Comparison of ENCODE assay signal across 8 cellular contexts in genomic region chrX:134520860-134521390, GRCh38.
DNase-seq lines count a peak whose midpoint lies in the region; ATAC-seq, FAIRE-seq and TF ChIP-seq lines count a peak whose summit lies in the region.

No MANE protein-coding gene starts in this region.

- no peak overlapping the region for H4K8ac ChIP-seq in H1 (ENCODE audit: extremely low read depth, insufficient read depth, low read length)

- no peaks in the 10 kb centered on the region for H3K4me1 ChIP-seq in OCI-LY1 (ENCODE audit: insufficient read depth, low read length, severe bottlenecking)
- no peaks in the 10 kb centered on the region for H3K4me1 ChIP-seq in H1 (replicated peaks in 1 of 4; ENCODE audit: control insufficient read depth in 3 of 4, insufficient read depth in 4 of 4, low read length in 3 of 4)

- TF ChIP-seq EP300 in H1 (IDR thresholded peaks at IDR 0.05; ENCODE audit: borderline replicate concordance in 1 of 2, low read depth in 2 of 2, low read length in 2 of 2): no peak

- H3K27ac Mint-ChIP-seq in nephron progenitor cell: no peak overlapping the region

- no peaks in the 10 kb centered on the region for H3K9me3 ChIP-seq in OCI-LY1 (ENCODE audit: low read length)
- H3K9me3 ChIP-seq in H1 (ENCODE audit: insufficient read depth in 2 of 2, low read depth in 1 of 2, low read length in 1 of 2): no peaks in the 10 kb centered on the region

- no peak overlapping the region for H3K4ac ChIP-seq in H1 (replicated peaks; ENCODE audit: insufficient read length, low read depth, low read length)

- POLR2A ChIA-PET in H1 (lab: Charles Lee; ENCODE audit: partially characterized antibody): interaction anchor here (1.3 kb wide), 1 partner anchor 25 kb away, joined by 3 read pairs; no protein-coding TSS in a partner anchor

- H2AFZ ChIP-seq in OCI-LY1 (ENCODE audit: low read length) (no peak overlapping the region), H1 (ENCODE audit: low read length) (no peak overlapping the region)

- H3K23ac ChIP-seq in H1 (ENCODE audit: insufficient read length): no peak overlapping the region

- TF ChIP-seq CTCF in OCI-LY1 (IDR thresholded peaks at IDR 0.05; ENCODE audit: low read length) (peak; percentile 47), H1 (IDR thresholded peaks at IDR 0.05; ENCODE audit: control extremely low read depth in 1 of 3, insufficient read depth in 1 of 3, low read depth in 1 of 3, low read length in 3 of 3) (peak in 2 of 3 experiments; percentile 68 to 74; a peak in 3 of 4 replicates), nephron progenitor cell (IDR thresholded peaks at IDR 0.05) (peak; percentile 42)

- peaks cover 3% of the 10 kb centered on the region for H3K36me3 Mint-ChIP-seq in nephron progenitor cell (ENCODE audit: low read depth)
- peaks cover 3% of the 10 kb centered on the region for H3K36me3 Mint-ChIP-seq in activated T-cell treated with anti-CD3 and anti-CD28 coated beads, Interleukin-2, amount 50 U/mL, for 4 hours (ENCODE audit: insufficient read depth)

- H2BK5ac ChIP-seq in H1 (ENCODE audit: low read depth, low read length): no peak overlapping the region

- H2BK12ac ChIP-seq in H1 (ENCODE audit: low read depth, low read length): no peak overlapping the region

- CTCF ChIA-PET in H1 (lab: Charles Lee; ENCODE audit: partially characterized antibody): interaction anchor here (0.6 to 2.2 kb wide), 25 partner anchors 8 to 289 kb away, joined by 3 to 16 read pairs (median 4); no protein-coding TSS in a partner anchor

- no peaks in the 10 kb centered on the region for H3K27me3 ChIP-seq in OCI-LY1 (ENCODE audit: insufficient read depth, low read length)
- H3K27me3 ChIP-seq in H1 (replicated peaks in 1 of 4; ENCODE audit: control insufficient read depth in 3 of 4, extremely low read depth in 1 of 4, insufficient read depth in 3 of 4, low read length in 3 of 4): no peaks in the 10 kb centered on the region

- H3K4me2 ChIP-seq in OCI-LY1 (ENCODE audit: low read length) (no peak overlapping the region), H1 (ENCODE audit: insufficient read depth in 1 of 2, low read depth in 2 of 2, low read length in 2 of 2) (no peak overlapping the region)

- TF ChIP-seq POLR2A in H1 (IDR thresholded peaks at IDR 0.05; ENCODE audit: control extremely low read depth in 1 of 2, low read depth in 2 of 2, low read length in 2 of 2): no peak

- H3K27ac ChIP-seq in OCI-LY1 (ENCODE audit: low read depth, low read length, poor library complexity, severe bottlenecking) (no peak overlapping the region), H1 (ENCODE audit: low read depth, low read length) (no peak overlapping the region)

- H3K27me3 Mint-ChIP-seq in nephron progenitor cell (ENCODE audit: low read depth, poor library complexity): no peaks in the 10 kb centered on the region
- no peaks in the 10 kb centered on the region for H3K27me3 Mint-ChIP-seq in activated T-cell treated with anti-CD3 and anti-CD28 coated beads, Interleukin-2, amount 50 U/mL, for 4 hours (ENCODE audit: low read depth)

- no peak overlapping the region for H3K9ac ChIP-seq in OCI-LY1 (ENCODE audit: low read length)
- H3K9ac ChIP-seq in H1 (replicated peaks in 1 of 4; ENCODE audit: extremely low read depth in 1 of 4, low read depth in 3 of 4, low read length in 3 of 4): no peak overlapping the region

- H3K36me3 ChIP-seq in OCI-LY1 (ENCODE audit: insufficient read depth, low read length) (no peaks in the 10 kb centered on the region), H1 (ENCODE audit: control insufficient read depth in 2 of 4, insufficient read depth in 4 of 4, low read length in 3 of 4) (no peaks in the 10 kb centered on the region)

- DNase-seq in NOMO-1 treated with DMSO at 0.1 percent for 48 hours (lab: John Stamatoyannopoulos, UW; ENCODE audit: unreplicated experiment) (peak; percentile 37), NOMO-1 treated with dmso at 0.1 percent for 144 hours (lab: John Stamatoyannopoulos, UW; ENCODE audit: unreplicated experiment) (no peak), H1 (ENCODE audit: low read depth in 1 of 2, low spot score in 2 of 2) (no peak), nephron progenitor cell (peak; percentile 20)
- no peak for DNase-seq in stimulated activated CD4-positive, alpha-beta T cell treated with anti-CD3 and anti-CD28 coated beads, Interleukin-4, amount 100 ng/mL, for 1 hour
- DNase-seq in activated T-cell treated with anti-CD3 and anti-CD28 coated beads, Interleukin-2, amount 50 U/mL, for 4 hours: no peak

- peaks cover 33% of the 10 kb centered on the region for H3K9me3 Mint-ChIP-seq in nephron progenitor cell
- no peaks in the 10 kb centered on the region for H3K9me3 Mint-ChIP-seq in activated T-cell treated with anti-CD3 and anti-CD28 coated beads, Interleukin-2, amount 50 U/mL, for 4 hours

- H4K20me1 ChIP-seq in OCI-LY1 (ENCODE audit: insufficient read depth, low read length): no peaks in the 10 kb centered on the region
- H4K20me1 ChIP-seq in H1 (replicated peaks in 1 of 2; ENCODE audit: control insufficient read depth in 1 of 2, insufficient read depth in 2 of 2, low read length in 2 of 2): no peaks in the 10 kb centered on the region

- no peaks in the 10 kb centered on the region for H3F3A ChIP-seq in OCI-LY1 (ENCODE audit: insufficient read depth, low read length)

- H2BK15ac ChIP-seq in H1 (ENCODE audit: low read length): no peak overlapping the region

- H3K79me2 ChIP-seq in OCI-LY1 (ENCODE audit: insufficient read depth, low read length): no peaks in the 10 kb centered on the region
- no peaks in the 10 kb centered on the region for H3K79me2 ChIP-seq in H1 (ENCODE audit: control insufficient read depth in 1 of 2, insufficient read depth in 2 of 2, low read length in 2 of 2)

- H3K4me3 Mint-ChIP-seq in nephron progenitor cell: no peak overlapping the region
- H3K4me3 Mint-ChIP-seq in activated T-cell treated with anti-CD3 and anti-CD28 coated beads, Interleukin-2, amount 50 U/mL, for 4 hours: no peak overlapping the region

- peak; percentile 48 for ATAC-seq in HG03432 (IDR thresholded peaks at IDR 0.05; ENCODE audit: unreplicated experiment)
- ATAC-seq in activated T-cell treated with anti-CD3 and anti-CD28 coated beads, Interleukin-2, amount 50 U/mL, for 4 hours: no peak

- H3K56ac ChIP-seq in H1 (replicated peaks; ENCODE audit: insufficient read length, low read depth, low read length): no peak overlapping the region

- no peaks in the 10 kb centered on the region for H3K4me1 Mint-ChIP-seq in nephron progenitor cell
- H3K4me1 Mint-ChIP-seq in activated T-cell treated with anti-CD3 and anti-CD28 coated beads, Interleukin-2, amount 50 U/mL, for 4 hours (ENCODE audit: low read depth): no peaks in the 10 kb centered on the region

- no peaks in the 10 kb centered on the region for H3K9me2 ChIP-seq in OCI-LY1 (ENCODE audit: low read depth, low read length)

- no peak overlapping the region for H3K18ac ChIP-seq in H1 (ENCODE audit: extremely low read depth, low read length)

- no peak overlapping the region for H3K14ac ChIP-seq in H1 (ENCODE audit: insufficient read length)

- WGBS in H1 (ENCODE audit: extremely low coverage in 1 of 2, insufficient coverage in 1 of 2, insufficient read length in 1 of 2, insufficient replicate concordance in 2 of 2, low coverage in 1 of 2, low lambda C conversion rate in 2 of 2, missing lambda C conversion rate in 1 of 2), 2 experiments: 65% methylated on average over 2 of the region's 3 CpGs; no CpG with 5 or more reads in 1 of the 2 experiments

- H2BK20ac ChIP-seq in H1 (ENCODE audit: low read length): no peak overlapping the region

- H3K23me2 ChIP-seq in H1 (ENCODE audit: low read depth, low read length): no peaks in the 10 kb centered on the region

- H3K79me1 ChIP-seq in H1 (ENCODE audit: low read depth, low read length): no peaks in the 10 kb centered on the region

- no peak for FAIRE-seq in H1 (lab: Jason Lieb, UNC)

- no peak overlapping the region for H4K5ac ChIP-seq in H1 (ENCODE audit: insufficient read length, low read depth, low read length)

- H2AK5ac ChIP-seq in H1 (ENCODE audit: low read depth, low read length): no peak overlapping the region

- no peak overlapping the region for H2BK120ac ChIP-seq in H1 (replicated peaks; ENCODE audit: low read depth, low read length)

- no peak overlapping the region for H4K91ac ChIP-seq in H1 (replicated peaks; ENCODE audit: insufficient read length, low read length)

- H3K4me3 ChIP-seq in OCI-LY1 (ENCODE audit: low read depth, low read length, poor library complexity, severe bottlenecking) (no peak overlapping the region), H1 (ENCODE audit: extremely low read depth in 1 of 4, insufficient read depth in 2 of 4, low read depth in 3 of 4, low read length in 4 of 4) (no peak overlapping the region)

- TF ChIP-seq RAD21 in H1 (IDR thresholded peaks at IDR 0.05 in 1 of 2, conservative IDR thresholded peaks at IDR 0.05 in 1 of 2; ENCODE audit: low read depth in 2 of 2, low read length in 2 of 2): peak; percentile 76 to 86

TF ChIP-seq in H1, 55 proteins besides CTCF, POLR2A, EP300 and RAD21:
- TF ChIP-seq SUZ12 (IDR thresholded peaks at IDR 0.05; ENCODE audit: low read length) (no peak), TEAD4 (IDR thresholded peaks at IDR 0.05; ENCODE audit: low read depth, low read length) (no peak), ATF3 (IDR thresholded peaks at IDR 0.05; ENCODE audit: insufficient read depth, low read depth, low read length) (no peak), CBX8 (IDR thresholded peaks at IDR 0.05; ENCODE audit: borderline replicate concordance, low read depth, low read length) (no peak), SP1 (IDR thresholded peaks at IDR 0.05; ENCODE audit: low read depth, low read length) (no peak), E2F6 (IDR thresholded peaks at IDR 0.05) (no peak), CREB1 (IDR thresholded peaks at IDR 0.05) (no peak), MAFK (IDR thresholded peaks at IDR 0.05; ENCODE audit: low read depth, low read length) (no peak), SAP30 (IDR thresholded peaks at IDR 0.05; ENCODE audit: insufficient read depth, insufficient replicate concordance, low read length) (no peak), RFX5 (IDR thresholded peaks at IDR 0.05; ENCODE audit: borderline replicate concordance, low read depth, low read length) (no peak), NRF1 (IDR thresholded peaks at IDR 0.05; ENCODE audit: low read depth, low read length) (no peak)

Comparison
In these comparisons a context has a peak if more than half of its experiments do, and no peak if none do; other contexts are left out.
1. DNase-seq: peak in NOMO-1 treated with DMSO at 0.1 percent for 48 hours (single experiment) and nephron progenitor cell (single experiment); none in NOMO-1 treated with dmso at 0.1 percent for 144 hours (single experiment), H1 (0 of 2), stimulated activated CD4-positive, alpha-beta T cell treated with anti-CD3 and anti-CD28 coated beads, Interleukin-4, amount 100 ng/mL, for 1 hour (single experiment) and activated T-cell treated with anti-CD3 and anti-CD28 coated beads, Interleukin-2, amount 50 U/mL, for 4 hours (single experiment).
2. Peak in every context shown above with its lines, with median percentiles within 50 percentile points of each other: CTCF ChIP-seq.